19 cellular contexts compared by ENCODE assay signal in genomic region chr1:69940816-69941215, GRCh38.
"Had no signal": no experiment of that assay in that cellular context is flagged by ENCODE, and none has a peak within 500 bp of the region (broad histone marks: within the 10 kb centered on the region; RNA-seq: fewer than 3 reads in every experiment).

No MANE protein-coding gene starts in this region.

- H3K27me3 ChIP-seq: heart left ventricle, ovary, right atrium auricular region, sigmoid colon, stomach, transverse colon had no signal

- DNase-seq: effector CD4-positive, alpha-beta T cell; endodermal cell; heart left ventricle; hippocampal formation; kidney glomerular epithelial cell; natural killer cell; ovary; sigmoid colon; stimulated activated CD4-positive, alpha-beta T cell treated with anti-CD3 and anti-CD28 coated beads, Interleukin-2, amount 100 ng/mL, for 24 hours; stimulated activated naive CD4-positive, alpha-beta T cell; stomach; substantia nigra; transverse colon had no signal

- H3K9me3 ChIP-seq: ovary, right atrium auricular region, thoracic aorta, transverse colon had no signal

- H3K36me3 ChIP-seq: heart left ventricle, ovary, right atrium auricular region, sigmoid colon, stomach, thoracic aorta, transverse colon had no signal

- H3K4me3 Mint-ChIP-seq: endodermal cell, mesothelial cell of epicardium, natural killer cell, neural crest cell had no signal

- H3K27ac Mint-ChIP-seq: endodermal cell, mesothelial cell of epicardium, natural killer cell had no signal

- H3K27ac ChIP-seq: coronary artery, heart left ventricle, ovary, right atrium auricular region, sigmoid colon, skin epidermis, stomach, thoracic aorta, transverse colon had no signal

- H3K4me1 ChIP-seq: heart left ventricle, right atrium auricular region, sigmoid colon, stomach, transverse colon had no signal

- H3K4me1 Mint-ChIP-seq: mesothelial cell of epicardium, natural killer cell, neural crest cell had no signal

- H3K4me3 ChIP-seq: coronary artery, heart left ventricle, ovary, right atrium auricular region, sigmoid colon, skin epidermis, stomach, thoracic aorta, transverse colon had no signal

- H3K36me3 Mint-ChIP-seq: mesothelial cell of epicardium, natural killer cell had no signal

- ATAC-seq: heart left ventricle, natural killer cell had no signal
